In genomic region chr2:162475661-162476060, GRCh38 we compare ENCODE assay signal across 11 cellular contexts.
DNase-seq lines count a peak whose midpoint lies in the region; ATAC-seq, FAIRE-seq and TF ChIP-seq lines count a peak whose summit lies in the region.
"Had no signal": no experiment of that assay in that cellular context is flagged by ENCODE, and none has a peak within 500 bp of the region (broad histone marks: within the 10 kb centered on the region; RNA-seq: fewer than 3 reads in every experiment).

No MANE protein-coding gene starts in this region.

- H3K9me3 ChIP-seq in astrocyte (ENCODE audit: insufficient read depth, low read depth, low read length), result no peaks in the 10 kb centered on the region
- H3K9me3 ChIP-seq: heart right ventricle had no signal

- DNase-seq in NCI-H146 (lab: John Stamatoyannopoulos, UW) (peak; percentile 95), astrocyte (ENCODE audit: low read depth) (peak; percentile 59), occipital lobe (lab: John Stamatoyannopoulos, UW) (peak; percentile 63)
- DNase-seq in activated naive CD4-positive, alpha-beta T cell treated with anti-CD3 and anti-CD28 coated beads for 36 hours, result no peak
- DNase-seq: aorta, heart right ventricle, nephron progenitor cell had no signal

- FAIRE-seq in astrocyte (lab: Jason Lieb, UNC), result no peak

- H3K9me3 Mint-ChIP-seq in astrocyte (ENCODE audit: unreplicated experiment), result no peaks in the 10 kb centered on the region
- H3K9me3 Mint-ChIP-seq in activated naive CD4-positive, alpha-beta T cell treated with anti-CD3 and anti-CD28 coated beads for 36 hours, result no peaks in the 10 kb centered on the region

- intact Hi-C loops in activated naive CD4-positive, alpha-beta T cell treated with anti-CD3 and anti-CD28 coated beads for 36 hours (cut with micrococcal nuclease), result no loop called here

- H2AFZ ChIP-seq in astrocyte (ENCODE audit: low read depth, low read length), result no peak overlapping the region

- no peak overlapping the region for H3K27ac ChIP-seq in astrocyte (ENCODE audit: low read depth, low read length)
- H3K27ac ChIP-seq: heart right ventricle had no signal

- no peaks in the 10 kb centered on the region for H3K27me3 Mint-ChIP-seq in astrocyte (ENCODE audit: low read depth, unreplicated experiment)
- H3K27me3 Mint-ChIP-seq in activated naive CD4-positive, alpha-beta T cell treated with anti-CD3 and anti-CD28 coated beads for 36 hours (ENCODE audit: low read depth), result no peaks in the 10 kb centered on the region

- H3K27ac Mint-ChIP-seq in astrocyte (ENCODE audit: unreplicated experiment), result no peak overlapping the region
- H3K27ac Mint-ChIP-seq in activated naive CD4-positive, alpha-beta T cell treated with anti-CD3 and anti-CD28 coated beads for 36 hours, result no peak overlapping the region
- H3K27ac Mint-ChIP-seq: nephron progenitor cell had no signal

- no peak overlapping the region for H3K4me3 Mint-ChIP-seq in astrocyte (ENCODE audit: unreplicated experiment)
- no peak overlapping the region for H3K4me3 Mint-ChIP-seq in activated naive CD4-positive, alpha-beta T cell treated with anti-CD3 and anti-CD28 coated beads for 36 hours
- H3K4me3 Mint-ChIP-seq: nephron progenitor cell had no signal

- no peaks in the 10 kb centered on the region for H3K79me2 ChIP-seq in astrocyte (ENCODE audit: insufficient read depth, low read length)

- no peaks in the 10 kb centered on the region for H3K36me3 ChIP-seq in astrocyte (ENCODE audit: insufficient read depth, low read length)
- H3K36me3 ChIP-seq: heart right ventricle had no signal

- peak; percentile 68 for ATAC-seq in GM18909 (IDR thresholded peaks at IDR 0.05; ENCODE audit: poor library complexity, unreplicated experiment)
- no peak for ATAC-seq in GM19035 (IDR thresholded peaks at IDR 0.05; ENCODE audit: unreplicated experiment)
- no peak for ATAC-seq in HG03521 (IDR thresholded peaks at IDR 0.05; ENCODE audit: unreplicated experiment)
- no peak for ATAC-seq in GM21723 (IDR thresholded peaks at IDR 0.05; ENCODE audit: unreplicated experiment)
- ATAC-seq: heart right ventricle had no signal

- peaks cover 9% of the 10 kb centered on the region for H3K4me1 ChIP-seq in astrocyte (ENCODE audit: insufficient read depth, low read length)
- H3K4me1 ChIP-seq: heart right ventricle had no signal

- H4K20me1 ChIP-seq in astrocyte (ENCODE audit: insufficient read depth, low read length), result no peaks in the 10 kb centered on the region

- TF ChIP-seq CTCF in astrocyte (IDR thresholded peaks at IDR 0.05; ENCODE audit: insufficient read depth, low read depth, low read length), result no peak

- H3K27me3 ChIP-seq in astrocyte (ENCODE audit: insufficient read depth, low read length), result no peaks in the 10 kb centered on the region
- H3K27me3 ChIP-seq: heart right ventricle had no signal

- H3K36me3 Mint-ChIP-seq in astrocyte (ENCODE audit: low read depth, unreplicated experiment), result no peaks in the 10 kb centered on the region
- H3K36me3 Mint-ChIP-seq in activated naive CD4-positive, alpha-beta T cell treated with anti-CD3 and anti-CD28 coated beads for 36 hours (ENCODE audit: low read depth), result no peaks in the 10 kb centered on the region

- peaks cover 31% of the 10 kb centered on the region for H3K4me1 Mint-ChIP-seq in astrocyte (ENCODE audit: low read depth, unreplicated experiment)
- no peaks in the 10 kb centered on the region for H3K4me1 Mint-ChIP-seq in activated naive CD4-positive, alpha-beta T cell treated with anti-CD3 and anti-CD28 coated beads for 36 hours (ENCODE audit: low read depth)
- H3K4me1 Mint-ChIP-seq: nephron progenitor cell had no signal

- H3K4me2 ChIP-seq in astrocyte (ENCODE audit: low read length), result no peak overlapping the region

- CTCF ChIA-PET in activated naive CD4-positive, alpha-beta T cell treated with anti-CD3 and anti-CD28 coated beads for 36 hours (lab: Charles Lee), result no interaction called here

- H3K4me3 ChIP-seq in astrocyte (ENCODE audit: insufficient read depth, low read depth, low read length), result no peak overlapping the region
- H3K4me3 ChIP-seq: heart right ventricle had no signal

- H3K9ac ChIP-seq in astrocyte (ENCODE audit: low read length), result no peak overlapping the region
